In genomic region chr3:121477589-121477988, GRCh38 we compare ENCODE assay signal across 13 cellular contexts.
DNase-seq lines count a peak whose midpoint lies in the region; ATAC-seq and TF ChIP-seq lines count a peak whose summit lies in the region.
"Had no signal": no experiment of that assay in that cellular context is flagged by ENCODE, and none has a peak within 500 bp of the region (broad histone marks: within the 10 kb centered on the region; RNA-seq: fewer than 3 reads in every experiment).

No MANE protein-coding gene starts in this region.

- DNase-seq in HCEC 1CT (peak; percentile 71), amniotic epithelial cell (ENCODE audit: low read depth) (peak; percentile 68), fibroblast of villous mesenchyme (ENCODE audit: low read depth) (peak; percentile 38), smooth muscle cell of the brain vasculature (ENCODE audit: low read depth, low spot score) (peak; percentile 35), Caco-2 (no peak), activated T-cell treated with anti-CD3 and anti-CD28 coated beads for 4 hours (no peak)
- no peak for DNase-seq in activated CD4-positive, alpha-beta T cell treated with anti-CD3 and anti-CD28 coated beads for 48 hours
- DNase-seq: NCI-H1105, occipital lobe, spleen, substantia nigra had no signal

- no peaks in the 10 kb centered on the region for H3K9me3 Mint-ChIP-seq in Caco-2 (ENCODE audit: unreplicated experiment)
- H3K9me3 Mint-ChIP-seq: mesothelial cell of epicardium had no signal

- BruUV-seq in Caco-2 (replicated peaks; lab: Mats Ljungman, UMichigan): no TSS peak

- POLR2A ChIA-PET in Caco-2 (lab: Charles Lee): no interaction called here

- TF ChIP-seq CTCF in fibroblast of villous mesenchyme (IDR thresholded peaks at IDR 0.05; ENCODE audit: insufficient read depth, low read depth, low read length) (no peak), Caco-2 (IDR thresholded peaks at IDR 0.05; ENCODE audit: insufficient read depth in 1 of 2, low read depth in 1 of 2, low read length in 1 of 2, severe bottlenecking in 1 of 2, unreplicated experiment in 1 of 2) (no peak)

- H3K4me3 ChIP-seq in fibroblast of villous mesenchyme (ENCODE audit: low read depth, low read length) (no peak overlapping the region), Caco-2 (ENCODE audit: low read depth, low read length) (no peak overlapping the region)
- H3K4me3 ChIP-seq: spleen had no signal

- no peaks in the 10 kb centered on the region for H3K4me1 Mint-ChIP-seq in Caco-2 (ENCODE audit: low read depth, unreplicated experiment)
- H3K4me1 Mint-ChIP-seq: mesothelial cell of epicardium had no signal

- H3K36me3 Mint-ChIP-seq in Caco-2 (ENCODE audit: insufficient read depth, unreplicated experiment): peaks cover 35% of the 10 kb centered on the region

- H3K27me3 Mint-ChIP-seq in Caco-2 (ENCODE audit: insufficient read depth, unreplicated experiment): no peaks in the 10 kb centered on the region

- intact Hi-C loops in Caco-2 (cut with micrococcal nuclease; ENCODE audit: unreplicated experiment): no loop called here

- H3K27ac Mint-ChIP-seq in Caco-2 (ENCODE audit: unreplicated experiment): no peak overlapping the region
- H3K27ac Mint-ChIP-seq: mesothelial cell of epicardium had no signal

- no peaks in the 10 kb centered on the region for H3K27me3 ChIP-seq in Caco-2 (replicated peaks; ENCODE audit: control insufficient read depth, insufficient read depth, low read length)
- H3K27me3 ChIP-seq: spleen had no signal

- no peaks in the 10 kb centered on the region for H3K36me3 ChIP-seq in Caco-2 (ENCODE audit: control insufficient read depth, insufficient read depth, low read length)

- ATAC-seq in GM21723 (IDR thresholded peaks at IDR 0.05; ENCODE audit: unreplicated experiment): no peak

- no peak overlapping the region for H3K4me3 Mint-ChIP-seq in Caco-2 (ENCODE audit: unreplicated experiment)
- H3K4me3 Mint-ChIP-seq: mesothelial cell of epicardium had no signal

- no peaks in the 10 kb centered on the region for H3K4me1 ChIP-seq in Caco-2
- H3K4me1 ChIP-seq: spleen had no signal

- CTCF ChIA-PET in Caco-2 (lab: Charles Lee): no interaction called here

- H3K9me3 ChIP-seq in Caco-2: no peaks in the 10 kb centered on the region
- H3K9me3 ChIP-seq: spleen had no signal

Comparison
In these comparisons a context has a peak if more than half of its experiments do, and no peak if none do; other contexts are left out.
1. DNase-seq: peak in HCEC 1CT (single experiment), amniotic epithelial cell (single experiment), fibroblast of villous mesenchyme (single experiment) and smooth muscle cell of the brain vasculature (single experiment); none in Caco-2 (0 of 2), activated T-cell treated with anti-CD3 and anti-CD28 coated beads for 4 hours (single experiment) and activated CD4-positive, alpha-beta T cell treated with anti-CD3 and anti-CD28 coated beads for 48 hours (single experiment).